9 cellular contexts compared by ENCODE assay signal in the genomic region with DNA sequence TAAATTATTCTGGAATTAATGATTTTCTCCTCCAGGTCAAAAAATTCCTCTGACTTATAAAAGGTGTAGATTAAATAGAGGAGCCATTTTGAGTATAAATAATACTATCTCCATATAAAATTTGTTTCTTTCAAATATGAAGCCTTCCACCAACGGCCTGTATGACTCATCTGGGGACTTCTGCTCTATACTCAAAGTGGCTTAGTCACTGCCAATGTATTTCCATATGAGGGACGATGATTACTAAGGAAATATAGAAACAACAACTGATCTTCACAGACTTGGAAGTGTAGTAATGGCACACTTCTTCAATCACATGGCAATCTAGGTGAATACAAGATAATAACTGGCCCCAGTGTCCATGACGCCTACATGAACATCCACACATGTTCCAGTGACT.
DNase-seq lines count a peak whose midpoint lies in the region; ATAC-seq and TF ChIP-seq lines count a peak whose summit lies in the region.
"Had no signal": no experiment of that assay in that cellular context is flagged by ENCODE, and none has a peak within 500 bp of the region (broad histone marks: within the 10 kb centered on the region; RNA-seq: fewer than 3 reads in every experiment).

No MANE protein-coding gene starts in this region.

- H2BK120ac ChIP-seq in neuronal stem cell (ENCODE audit: low read depth, low read length): no peak overlapping the region

- H3K4me1 ChIP-seq in neuronal stem cell (ENCODE audit: control insufficient read depth in 2 of 2, insufficient read depth in 1 of 2, low read depth in 1 of 2, low read length in 2 of 2) (peaks cover 0 to 2% of the 10 kb centered on the region in 2 donors), OCI-LY7 (ENCODE audit: insufficient read depth, low read length, poor library complexity, severe bottlenecking) (no peaks in the 10 kb centered on the region)

- no peak overlapping the region for H4K91ac ChIP-seq in neuronal stem cell (ENCODE audit: low read depth, low read length, poor library complexity)

- H3K9me2 ChIP-seq in OCI-LY7 (ENCODE audit: insufficient read depth, low read length): no peaks in the 10 kb centered on the region

- H2BK15ac ChIP-seq in neuronal stem cell (ENCODE audit: low read length): no peak overlapping the region

- no peak for TF ChIP-seq CTCF in OCI-LY7 (conservative IDR thresholded peaks at IDR 0.05; ENCODE audit: low read length)

- no peak for ATAC-seq in HG03280 (IDR thresholded peaks at IDR 0.05; ENCODE audit: unreplicated experiment)

- no peak overlapping the region for H3K4ac ChIP-seq in neuronal stem cell (ENCODE audit: low read length)

- no peak overlapping the region for H2BK12ac ChIP-seq in neuronal stem cell (ENCODE audit: low read length)

- no peak overlapping the region for H3K9ac ChIP-seq in neuronal stem cell (ENCODE audit: low read depth, low read length, poor library complexity)

- no peak overlapping the region for H3K23ac ChIP-seq in neuronal stem cell (ENCODE audit: low read depth, low read length, poor library complexity)

- peak; percentile 50 for DNase-seq in NOMO-1 treated with DMSO at 0.1 percent for 48 hours (lab: John Stamatoyannopoulos, UW; ENCODE audit: unreplicated experiment)
- no peak for DNase-seq in NOMO-1 treated with dmso at 0.1 percent for 144 hours (lab: John Stamatoyannopoulos, UW; ENCODE audit: unreplicated experiment)
- DNase-seq in NCI-H460 (ENCODE audit: extremely low read depth, low read depth): peak; percentile 31
- peak; percentile 33 to 90 for DNase-seq in dermis microvascular lymphatic vessel endothelial cell (ENCODE audit: low read depth in 2 of 2)
- peak; percentile 15 for DNase-seq in smooth muscle cell of the brain vasculature (ENCODE audit: low read depth, low spot score)
- DNase-seq in neuronal stem cell (ENCODE audit: low spot score): no peak
- DNase-seq in OCI-LY7 (ENCODE audit: low spot score): no peak
- DNase-seq: NCI-H1694 treated with DMSO at 0.1 percent for 48 hours had no signal

- POLR2A ChIA-PET in OCI-LY7 (lab: Charles Lee): interaction anchor here (0.6 kb wide), 1 partner anchor 34 kb away, joined by 3 read pairs; no protein-coding TSS in a partner anchor

- H2BK5ac ChIP-seq in neuronal stem cell (ENCODE audit: low read length): no peak overlapping the region

- H2AFZ ChIP-seq in neuronal stem cell (ENCODE audit: low read length): no peak overlapping the region
- no peak overlapping the region for H2AFZ ChIP-seq in OCI-LY7 (ENCODE audit: low read length)

- WGBS in neuronal stem cell (ENCODE audit: extremely low coverage in 2 of 2, insufficient read length in 2 of 2, insufficient replicate concordance in 1 of 2), 2 donors: no CpG with 5 or more reads among the region's 3 CpGs

- H3K79me2 ChIP-seq in OCI-LY7 (ENCODE audit: insufficient read depth, low read depth, low read length): no peaks in the 10 kb centered on the region

- intact Hi-C loops in OCI-LY7 (cut with micrococcal nuclease; ENCODE audit: unreplicated experiment): no loop called here

- H3K79me1 ChIP-seq in neuronal stem cell (ENCODE audit: low read depth, low read length): no peaks in the 10 kb centered on the region

- H3K36me3 ChIP-seq in neuronal stem cell (replicated peaks in 1 of 2; ENCODE audit: control insufficient read depth in 2 of 2, insufficient read depth in 2 of 2, low read length in 2 of 2) (no peaks in the 10 kb centered on the region), OCI-LY7 (ENCODE audit: insufficient read depth, low read length) (no peaks in the 10 kb centered on the region)

- no peak overlapping the region for H3K14ac ChIP-seq in neuronal stem cell (ENCODE audit: low read length)

- H3K9me3 ChIP-seq in neuronal stem cell (replicated peaks in 1 of 2; ENCODE audit: control insufficient read depth in 2 of 2, insufficient read depth in 1 of 2, low read depth in 1 of 2, low read length in 2 of 2) (no peaks in the 10 kb centered on the region), OCI-LY7 (ENCODE audit: low read length) (no peaks in the 10 kb centered on the region)

- CTCF ChIA-PET in OCI-LY7 (lab: Charles Lee; ENCODE audit: unreplicated experiment): no interaction called here

- H3K27me3 ChIP-seq in neuronal stem cell (ENCODE audit: control insufficient read depth in 3 of 3, insufficient read depth in 3 of 3, low read depth in 1 of 3, low read length in 3 of 3): no peaks in the 10 kb centered on the region

- no peak overlapping the region for H3K27ac ChIP-seq in neuronal stem cell (replicated peaks; ENCODE audit: low read length)
- H3K27ac ChIP-seq in OCI-LY7 (ENCODE audit: low read depth, low read length, poor library complexity, severe bottlenecking): no peak overlapping the region

- no peak overlapping the region for H3K18ac ChIP-seq in neuronal stem cell (ENCODE audit: low read length)

- H3K4me3 ChIP-seq in neuronal stem cell (ENCODE audit: low read length in 2 of 2) (no peak overlapping the region), OCI-LY7 (ENCODE audit: low read depth, low read length, poor library complexity, severe bottlenecking) (no peak overlapping the region)

- BruUV-seq in OCI-LY7 (replicated peaks; lab: Mats Ljungman, UMichigan): no TSS peak

- H3K4me2 ChIP-seq in neuronal stem cell (ENCODE audit: insufficient read depth, low read length, poor library complexity, severe bottlenecking): no peak overlapping the region
- no peak overlapping the region for H3K4me2 ChIP-seq in OCI-LY7 (ENCODE audit: low read length)

- no peaks in the 10 kb centered on the region for H4K20me1 ChIP-seq in OCI-LY7 (ENCODE audit: insufficient read depth, low read length)

- no peak overlapping the region for H2AK5ac ChIP-seq in neuronal stem cell (ENCODE audit: low read depth, low read length)

- no peak overlapping the region for H4K8ac ChIP-seq in neuronal stem cell (ENCODE audit: low read depth, low read length)

Comparison
In these comparisons a context has a peak if more than half of its experiments do, and no peak if none do; other contexts are left out.
1. DNase-seq: peak in NOMO-1 treated with DMSO at 0.1 percent for 48 hours (single experiment), NCI-H460 (single experiment), dermis microvascular lymphatic vessel endothelial cell (2 of 2) and smooth muscle cell of the brain vasculature (single experiment); none in NOMO-1 treated with dmso at 0.1 percent for 144 hours (single experiment), neuronal stem cell (single experiment) and OCI-LY7 (single experiment).